ENCODE assay signal across 1 cellular context in genomic region chr5:13218518-13218917, GRCh38.
TF ChIP-seq lines count a peak whose summit lies in the region.

No MANE protein-coding gene starts in this region.

TF ChIP-seq in WTC11, 78 proteins besides CTCF, POLR2A, EP300 and RAD21 (continued from another document):
- TF ChIP-seq FOXP4 (CRISPR knock-in tag; IDR thresholded peaks at IDR 0.05) (no peak), CDX4 (CRISPR knock-in tag; IDR thresholded peaks at IDR 0.05; ENCODE audit: borderline replicate concordance) (no peak), GABPB1 (CRISPR knock-in tag; IDR thresholded peaks at IDR 0.05) (no peak), SOX15 (CRISPR knock-in tag; IDR thresholded peaks at IDR 0.05) (no peak), OVOL2 (CRISPR knock-in tag; IDR thresholded peaks at IDR 0.05; ENCODE audit: borderline replicate concordance) (no peak), RORB (CRISPR knock-in tag; IDR thresholded peaks at IDR 0.05) (no peak)
